In the genomic region with DNA sequence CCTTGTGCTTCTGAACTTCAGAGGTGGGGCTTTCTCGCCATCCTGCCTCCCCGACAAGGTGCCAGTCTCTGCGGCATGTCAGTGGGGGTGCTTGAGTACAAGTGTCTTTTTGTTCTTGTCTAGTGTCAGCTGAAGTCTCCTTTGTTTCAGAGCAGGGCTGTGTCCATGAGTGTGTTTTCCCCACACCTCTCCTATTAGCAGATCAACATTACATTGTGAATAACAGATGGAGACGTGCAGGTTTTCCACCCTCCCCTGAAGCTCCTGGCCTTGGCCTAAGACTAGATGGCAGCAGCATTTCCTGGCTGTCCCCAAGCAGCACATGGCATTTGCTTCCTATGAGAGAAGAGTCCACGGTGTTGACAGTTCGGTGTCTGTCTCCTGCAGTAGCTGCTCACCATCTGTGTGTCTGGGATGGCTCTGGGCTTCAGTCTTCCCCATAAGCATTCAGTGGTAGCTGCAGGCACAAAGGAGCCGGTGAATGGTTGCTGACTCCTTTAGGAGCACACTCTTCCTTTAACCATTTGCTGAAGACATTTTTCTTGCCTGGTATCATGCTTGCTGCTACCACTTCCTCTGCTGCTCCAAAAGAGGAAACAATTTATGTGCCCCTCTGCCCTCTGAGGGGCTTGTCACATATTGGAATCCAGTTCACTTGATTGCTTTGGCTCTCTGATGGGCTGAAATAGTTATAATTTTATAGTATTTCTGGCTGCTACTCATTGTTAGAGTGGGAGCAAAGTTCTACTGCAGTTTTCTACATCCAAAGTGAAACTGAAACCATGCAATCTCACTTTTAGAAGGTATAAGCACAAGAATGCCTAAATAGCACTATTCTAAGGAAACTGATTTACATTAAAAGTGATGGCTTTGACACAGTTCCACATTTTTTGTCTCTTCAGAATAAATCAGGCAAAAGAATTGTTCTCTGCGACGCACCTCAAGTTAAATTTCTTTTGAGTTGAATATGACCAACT, we compare ENCODE assay signal across 9 cellular contexts.
DNase-seq lines count a peak whose midpoint lies in the region; ATAC-seq lines count a peak whose summit lies in the region.
"Had no signal": no experiment of that assay in that cellular context is flagged by ENCODE, and none has a peak within 500 bp of the region (broad histone marks: within the 10 kb centered on the region; RNA-seq: fewer than 3 reads in every experiment).

No MANE protein-coding gene starts in this region.

- H3K9me3 ChIP-seq in BLaER1: no peaks in the 10 kb centered on the region
- H3K9me3 ChIP-seq: pancreas had no signal

- no peak overlapping the region for H3K4me3 ChIP-seq in BLaER1
- H3K4me3 ChIP-seq: pancreas had no signal

- H3K36me3 ChIP-seq in BLaER1: no peaks in the 10 kb centered on the region
- H3K36me3 ChIP-seq: pancreas had no signal

- peak; percentile 79 for ATAC-seq in HG03103 (IDR thresholded peaks at IDR 0.05; ENCODE audit: low read depth, unreplicated experiment)

- peak overlapping the region; percentile 58 for H3K4me2 ChIP-seq in BLaER1

- H4K20me1 ChIP-seq in BLaER1: no peaks in the 10 kb centered on the region

- peaks cover 13% of the 10 kb centered on the region for H3K4me1 ChIP-seq in BLaER1
- H3K4me1 ChIP-seq: pancreas had no signal

- H3K27me3 ChIP-seq in BLaER1: no peaks in the 10 kb centered on the region
- H3K27me3 ChIP-seq: pancreas had no signal

- H3K27ac ChIP-seq in BLaER1: peak overlapping the region; percentile 74
- H3K27ac ChIP-seq: pancreas had no signal

- DNase-seq in cerebellar cortex (ENCODE audit: low spot score) (peak; percentile 97), myocyte (ENCODE audit: low read depth) (peak; percentile 36), HK-2 (ENCODE audit: unreplicated experiment) (no peak)
- no peak for DNase-seq in activated CD4-positive, alpha-beta T cell treated with anti-CD3 and anti-CD28 coated beads for 48 hours
- no peak for DNase-seq in stimulated activated CD8-positive, alpha-beta memory T cell treated with anti-CD3 and anti-CD28 coated beads, Interleukin-4, amount 100 ng/mL, for 48 hours
- no peak for DNase-seq in stimulated activated CD4-positive, alpha-beta T cell treated with anti-CD3 and anti-CD28 coated beads, Interleukin-4, amount 100 ng/mL, for 4 hours
- DNase-seq: pancreas had no signal

- H3K9ac ChIP-seq in BLaER1: peak overlapping the region; percentile 43; the same call in 1 of the 2 replicates

Comparison
In these comparisons a context has a peak if more than half of its experiments do, and no peak if none do; other contexts are left out.
1. DNase-seq: peak in cerebellar cortex (single experiment) and myocyte (single experiment); none in HK-2 (single experiment), activated CD4-positive, alpha-beta T cell treated with anti-CD3 and anti-CD28 coated beads for 48 hours (single experiment), stimulated activated CD8-positive, alpha-beta memory T cell treated with anti-CD3 and anti-CD28 coated beads, Interleukin-4, amount 100 ng/mL, for 48 hours (single experiment) and stimulated activated CD4-positive, alpha-beta T cell treated with anti-CD3 and anti-CD28 coated beads, Interleukin-4, amount 100 ng/mL, for 4 hours (0 of 2).